In genomic region chr3:74750901-74751300, GRCh38 we compare ENCODE assay signal across 20 cellular contexts.
"Had no signal": no experiment of that assay in that cellular context is flagged by ENCODE, and none has a peak within 500 bp of the region (broad histone marks: within the 10 kb centered on the region; RNA-seq: fewer than 3 reads in every experiment).

No MANE protein-coding gene starts in this region.

- H3K4me3 ChIP-seq: SK-N-MC had no signal

- DNase-seq: activated CD4-positive, alpha-beta T cell treated with anti-CD3 and anti-CD28 coated beads for 36 hours; activated CD8-positive, alpha-beta memory T cell treated with anti-CD3 and anti-CD28 coated beads, Interleukin-2, amount 50 U/mL, for 4 hours; activated CD8-positive, alpha-beta T cell treated with anti-CD3 and anti-CD28 coated beads for 36 hours; activated gamma-delta T cell treated with Interleukin-2 at 50 U/mL for 16 hours; activated naive CD4-positive, alpha-beta T cell treated with anti-CD3 and anti-CD28 coated beads, Interleukin-2, amount 10 ng/mL, durations not matched to agents 7 days and 5 days; activated naive CD8-positive, alpha-beta T cell treated with anti-CD3 and anti-CD28 coated beads for 36 hours; activated T-cell treated with anti-CD3 and anti-CD28 coated beads, Interleukin-2, amount 50 U/mL, for 72 hours; brain microvascular endothelial cell; caudate nucleus; KBM-7; NCI-H1105 treated with DMSO at 0.1 percent for 48 hours; NCI-H1436 treated with DMSO at 0.1 percent for 48 hours; NCI-H187; NCI-H2081; NCI-H510A treated with DMSO at 0.1 percent for 48 hours; NCI-H69; T-cell; WERI-Rb-1 had no signal

- H3K27ac ChIP-seq: brain microvascular endothelial cell, SK-N-MC, WERI-Rb-1 had no signal

- H3K27ac Mint-ChIP-seq: activated CD4-positive, alpha-beta T cell treated with anti-CD3 and anti-CD28 coated beads for 36 hours; activated CD8-positive, alpha-beta T cell treated with anti-CD3 and anti-CD28 coated beads for 36 hours; activated naive CD4-positive, alpha-beta T cell treated with anti-CD3 and anti-CD28 coated beads, Interleukin-2, amount 10 ng/mL, durations not matched to agents 7 days and 5 days; activated naive CD8-positive, alpha-beta T cell treated with anti-CD3 and anti-CD28 coated beads for 36 hours; activated T-cell treated with anti-CD3 and anti-CD28 coated beads, Interleukin-2, amount 50 U/mL, for 72 hours; activated T-helper 2 cell treated with anti-CD3 and anti-CD28 coated beads, Interferon-gamma antibody, Interleukin-2, Interleukin-4, amounts not matched to agents 10 μg/mL and 5 μg/mL and 100 μg/mL, durations not matched to agents 14 hours and 24 hours and 36 hours; T-cell had no signal

- H3K36me3 ChIP-seq: brain microvascular endothelial cell, WERI-Rb-1 had no signal

- H3K27me3 ChIP-seq: brain microvascular endothelial cell had no signal

- H3K36me3 Mint-ChIP-seq: activated naive CD4-positive, alpha-beta T cell treated with anti-CD3 and anti-CD28 coated beads, Interleukin-2, amount 10 ng/mL, durations not matched to agents 7 days and 5 days; activated naive CD8-positive, alpha-beta T cell treated with anti-CD3 and anti-CD28 coated beads for 36 hours; T-cell had no signal

- H3K4me1 Mint-ChIP-seq: activated CD4-positive, alpha-beta T cell treated with anti-CD3 and anti-CD28 coated beads for 36 hours; activated naive CD4-positive, alpha-beta T cell treated with anti-CD3 and anti-CD28 coated beads, Interleukin-2, amount 10 ng/mL, durations not matched to agents 7 days and 5 days; activated naive CD8-positive, alpha-beta T cell treated with anti-CD3 and anti-CD28 coated beads for 36 hours; T-cell had no signal

- H3K4me3 Mint-ChIP-seq: activated CD4-positive, alpha-beta T cell treated with anti-CD3 and anti-CD28 coated beads for 36 hours; activated CD8-positive, alpha-beta T cell treated with anti-CD3 and anti-CD28 coated beads for 36 hours; activated naive CD4-positive, alpha-beta T cell treated with anti-CD3 and anti-CD28 coated beads, Interleukin-2, amount 10 ng/mL, durations not matched to agents 7 days and 5 days; activated naive CD8-positive, alpha-beta T cell treated with anti-CD3 and anti-CD28 coated beads for 36 hours; activated T-cell treated with anti-CD3 and anti-CD28 coated beads, Interleukin-2, amount 50 U/mL, for 72 hours; T-cell had no signal

- H3K27me3 Mint-ChIP-seq: activated CD8-positive, alpha-beta T cell treated with anti-CD3 and anti-CD28 coated beads for 36 hours; activated naive CD4-positive, alpha-beta T cell treated with anti-CD3 and anti-CD28 coated beads, Interleukin-2, amount 10 ng/mL, durations not matched to agents 7 days and 5 days; activated naive CD8-positive, alpha-beta T cell treated with anti-CD3 and anti-CD28 coated beads for 36 hours; T-cell had no signal

- ATAC-seq: activated CD4-positive, alpha-beta T cell treated with anti-CD3 and anti-CD28 coated beads for 36 hours; activated CD8-positive, alpha-beta T cell treated with anti-CD3 and anti-CD28 coated beads for 36 hours; activated T-cell treated with anti-CD3 and anti-CD28 coated beads, Interleukin-2, amount 50 U/mL, for 72 hours; T-cell had no signal
